ENCODE assay signal across 1 cellular context in the genomic region with DNA sequence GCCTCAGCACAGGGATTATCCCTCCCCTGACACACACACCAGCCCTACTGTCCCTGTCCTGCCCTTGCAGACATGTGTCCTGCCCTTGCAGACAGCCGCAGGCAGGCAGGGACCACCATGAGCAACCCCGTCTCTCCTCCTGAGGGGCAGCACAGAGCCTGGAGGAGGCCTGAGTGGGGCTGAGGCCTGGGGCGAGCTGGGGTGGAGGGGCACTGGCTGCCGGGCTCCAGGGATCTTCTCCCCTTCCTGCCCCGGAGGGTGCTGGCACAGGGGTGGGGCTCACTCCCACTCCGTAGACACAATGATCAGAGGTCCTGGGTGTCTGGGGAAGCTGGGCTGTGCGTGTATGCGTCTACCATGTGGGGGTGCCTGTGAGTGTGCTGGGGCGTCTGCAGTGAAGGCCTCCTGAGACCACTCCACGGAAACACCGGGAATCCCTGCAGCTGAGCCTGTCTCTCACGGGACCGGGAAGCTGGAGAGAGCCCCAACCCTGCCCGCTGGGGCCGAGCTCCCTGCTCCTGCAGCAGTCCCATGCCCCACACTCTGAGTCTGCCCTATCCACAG.
TF ChIP-seq lines count a peak whose summit lies in the region.

No MANE protein-coding gene starts in this region.

TF ChIP-seq in K562, 482 proteins besides CTCF, POLR2A, EP300 and RAD21 (continued from another document):
- TF ChIP-seq, protein P1, sequence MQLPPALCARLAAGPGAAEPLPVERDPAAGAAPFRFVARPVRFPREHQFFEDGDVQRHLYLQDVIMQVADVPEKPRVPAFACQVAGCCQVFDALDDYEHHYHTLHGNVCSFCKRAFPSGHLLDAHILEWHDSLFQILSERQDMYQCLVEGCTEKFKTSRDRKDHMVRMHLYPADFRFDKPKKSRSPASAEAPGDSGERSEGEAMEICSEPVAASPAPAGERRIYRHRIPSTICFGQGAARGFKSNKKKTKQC (CRISPR knock-in tag; IDR thresholded peaks at IDR 0.05) = 0 out of 2 replicates have a peak, but pooled peaks have one; percentile 22
- peak; percentile 29 for TF ChIP-seq RBBP5 (IDR thresholded peaks at IDR 0.05; ENCODE audit: borderline replicate concordance, insufficient read depth, low read length, poor library complexity, severe bottlenecking)
- no peak for TF ChIP-seq GATA2 (CRISPR knock-in tag; IDR thresholded peaks at IDR 0.05)
- TF ChIP-seq XRCC5 (IDR thresholded peaks at IDR 0.05; ENCODE audit: low read depth, low read length) = no peak
- no peak for TF ChIP-seq ATF2 (CRISPR knock-in tag; IDR thresholded peaks at IDR 0.05)
- TF ChIP-seq ZNF184 (CRISPR knock-in tag; IDR thresholded peaks at IDR 0.05) = no peak
- no peak for TF ChIP-seq BDP1 (IDR thresholded peaks at IDR 0.05; ENCODE audit: insufficient read depth, insufficient read length)
- no peak for TF ChIP-seq SAFB (IDR thresholded peaks at IDR 0.05; ENCODE audit: borderline replicate concordance, low read depth, low read length)
- peak; percentile 94 for TF ChIP-seq ZNF764 (CRISPR knock-in tag; IDR thresholded peaks at IDR 0.05; ENCODE audit: low read depth)
- no peak for TF ChIP-seq TCFL5 (CRISPR knock-in tag; conservative IDR thresholded peaks at IDR 0.05)
- TF ChIP-seq ZNF584 (CRISPR knock-in tag; IDR thresholded peaks at IDR 0.05; ENCODE audit: low read depth) = no peak
- TF ChIP-seq ZNF253 (CRISPR knock-in tag; conservative IDR thresholded peaks at IDR 0.05) = no peak
- no peak for TF ChIP-seq MECOM (CRISPR knock-in tag; IDR thresholded peaks at IDR 0.05)
- no peak for TF ChIP-seq THRA (IDR thresholded peaks at IDR 0.05)
- no peak for TF ChIP-seq MYC (IDR thresholded peaks at IDR 0.05; ENCODE audit: low read depth, low read length)
- 0 out of 2 replicates have a peak, but pooled peaks have one; percentile 10 for TF ChIP-seq MYC (CRISPR knock-in tag; IDR thresholded peaks at IDR 0.05; ENCODE audit: borderline replicate concordance, low read depth)
